In genomic region chr21:17119466-17120297, GRCh38 we compare ENCODE assay signal across 21 cellular contexts.
A peak's percentile ranks its signal among the peaks of the same experiment; 100 is the strongest.
DNase-seq lines count a peak whose midpoint lies in the region; ATAC-seq and TF ChIP-seq lines count a peak whose summit lies in the region.
"Had no signal": no experiment of that assay in that cellular context is flagged by ENCODE, and none has a peak within 500 bp of the region (broad histone marks: within the 10 kb centered on the region; RNA-seq: fewer than 3 reads in every experiment).

No MANE protein-coding gene starts in this region.

- peak overlapping the region; percentile 33 for H3K27ac Mint-ChIP-seq in WTC11
- H3K27ac Mint-ChIP-seq: CD4-positive, alpha-beta T cell had no signal

- intact Hi-C loops in uterus (cut with DNase I; ENCODE audit: low total_unique reads) = no loop called here

- H3K27me3 ChIP-seq in H7 (ENCODE audit: control insufficient read depth, insufficient read depth, low read length) (no peaks in the 10 kb centered on the region), uterus (no peaks in the 10 kb centered on the region)

- peaks cover 15% of the 10 kb centered on the region for H3K36me3 Mint-ChIP-seq in WTC11

- peak; percentile 98 for ATAC-seq in WTC11
- ATAC-seq in HG03432 (IDR thresholded peaks at IDR 0.05; ENCODE audit: unreplicated experiment) = no peak
- ATAC-seq: A549, GM12878 had no signal

- peaks cover 17% of the 10 kb centered on the region for H3K9me3 Mint-ChIP-seq in WTC11

- no peaks in the 10 kb centered on the region for H3K9me3 ChIP-seq in uterus
- H3K9me3 ChIP-seq: A549, Caco-2, SK-N-SH had no signal

- peak overlapping the region; percentile 14 to 62 for H3K27ac ChIP-seq in uterus
- H3K27ac ChIP-seq: A549, HL-60 had no signal

- peak; percentile 11 for DNase-seq in H7
- DNase-seq in WTC11 (ENCODE audit: low spot score) = no peak
- DNase-seq in iPS DF 4.7 (ENCODE audit: extremely low read depth, low spot score) = peak; percentile 49
- no peak for DNase-seq in uterus
- DNase-seq in NCI-H2227 treated with DMSO at 0.1 percent for 48 hours (lab: John Stamatoyannopoulos, UW) = no peak
- no peak for DNase-seq in NCI-H345 (lab: John Stamatoyannopoulos, UW)
- DNase-seq: Caco-2; CD4-positive, alpha-beta T cell; Kasumi-1; MM.1S; NCI-H1092; NCI-H1436 treated with DMSO at 0.1 percent for 48 hours; NCI-H2029; NCI-H2171; NCI-H446 treated with DMSO at 0.1 percent for 48 hours; SHP77 treated with DMSO at 0.1 percent for 48 hours; SK-N-SH had no signal

- CTCF ChIA-PET in WTC11 (lab: Charles Lee) = no interaction called here

- H3K36me3 ChIP-seq in H7 (replicated peaks; ENCODE audit: control insufficient read depth, insufficient read depth, low read length) (no peaks in the 10 kb centered on the region; the same call in 1 of the 2 replicates), uterus (no peaks in the 10 kb centered on the region)

- peaks cover 52% of the 10 kb centered on the region for H3K4me1 Mint-ChIP-seq in WTC11

- no peak overlapping the region for H3K4me3 Mint-ChIP-seq in WTC11
- H3K4me3 Mint-ChIP-seq: CD4-positive, alpha-beta T cell had no signal

- POLR2A ChIA-PET in WTC11 (lab: Charles Lee) = interaction anchor here (0.6 kb wide), 1 partner anchor 190 kb away, joined by 7 read pairs; no protein-coding TSS in a partner anchor

- no peaks in the 10 kb centered on the region for H3K27me3 Mint-ChIP-seq in WTC11 (ENCODE audit: low read depth)
- H3K27me3 Mint-ChIP-seq: CD4-positive, alpha-beta T cell had no signal

- no peak overlapping the region for H3K4me3 ChIP-seq in H7 (ENCODE audit: insufficient read depth, low read depth, low read length)
- no peak overlapping the region for H3K4me3 ChIP-seq in uterus
- H3K4me3 ChIP-seq: A549, GM12878 had no signal

- H3K4me1 ChIP-seq in uterus = peaks cover 0 to 4% of the 10 kb centered on the region in 2 donors
- H3K4me1 ChIP-seq: A549, Caco-2 had no signal

- TF ChIP-seq POLR2A in uterus (IDR thresholded peaks at IDR 0.05) = no peak

- TF ChIP-seq CTCF in WTC11 (IDR thresholded peaks at IDR 0.05) (no peak), uterus (IDR thresholded peaks at IDR 0.05) (no peak)

TF ChIP-seq in WTC11, 78 proteins besides CTCF, POLR2A, EP300 and RAD21:
- TF ChIP-seq NR1H2 (CRISPR knock-in tag; IDR thresholded peaks at IDR 0.05) (no peak), NR3C1 (CRISPR knock-in tag; conservative IDR thresholded peaks at IDR 0.05; ENCODE audit: low read depth) (no peak), ETV6 (CRISPR knock-in tag; IDR thresholded peaks at IDR 0.05) (no peak), ZNF416 (CRISPR knock-in tag; IDR thresholded peaks at IDR 0.05) (no peak), IRF1 (CRISPR knock-in tag; IDR thresholded peaks at IDR 0.05) (no peak), ZBTB21 (CRISPR knock-in tag; IDR thresholded peaks at IDR 0.05; ENCODE audit: borderline replicate concordance) (no peak), IRF2 (CRISPR knock-in tag; IDR thresholded peaks at IDR 0.05; ENCODE audit: borderline replicate concordance, low read depth) (no peak), ZNF423 (CRISPR knock-in tag; IDR thresholded peaks at IDR 0.05) (no peak)

Comparison
In these comparisons a context has a peak if more than half of its experiments do, and no peak if none do; other contexts are left out.
1. DNase-seq: peak in H7 (single experiment) and iPS DF 4.7 (single experiment); none in WTC11 (single experiment), uterus (0 of 2), NCI-H2227 treated with DMSO at 0.1 percent for 48 hours (single experiment) and NCI-H345 (single experiment).